ENCODE assay signal across 11 cellular contexts in genomic region chr4:150986085-150986484, GRCh38. TPM values are rescaled to one million over a fixed set of nuclear protein-coding genes. Genes with fewer than 3 reads are reported as not detected.
DNase-seq lines count a peak whose midpoint lies in the region; ATAC-seq lines count a peak whose summit lies in the region.
"Had no signal": no experiment of that assay in that cellular context is flagged by ENCODE, and none has a peak within 500 bp of the region (broad histone marks: within the 10 kb centered on the region; RNA-seq: fewer than 3 reads in every experiment).

No MANE protein-coding gene starts in this region.

- peak overlapping the region; percentile 17 for H3K27ac Mint-ChIP-seq in activated CD4-positive, alpha-beta T cell treated with anti-CD3 and anti-CD28 coated beads for 36 hours
- peak overlapping the region in 1 of 2 donors; percentile 13 for H3K27ac Mint-ChIP-seq in effector memory CD8-positive, alpha-beta T cell

- H3K36me3 Mint-ChIP-seq in activated CD4-positive, alpha-beta T cell treated with anti-CD3 and anti-CD28 coated beads for 36 hours (ENCODE audit: low read depth) = peaks cover 13% of the 10 kb centered on the region
- peaks cover 3% of the 10 kb centered on the region for H3K36me3 Mint-ChIP-seq in effector memory CD8-positive, alpha-beta T cell (ENCODE audit: insufficient read depth)

- no peaks in the 10 kb centered on the region for H3K9me3 Mint-ChIP-seq in activated CD4-positive, alpha-beta T cell treated with anti-CD3 and anti-CD28 coated beads for 36 hours (ENCODE audit: low read depth)
- H3K9me3 Mint-ChIP-seq in effector memory CD8-positive, alpha-beta T cell = no peaks in the 10 kb centered on the region
- H3K9me3 Mint-ChIP-seq: H9 had no signal

- DNase-seq in activated CD4-positive, alpha-beta T cell treated with anti-CD3 and anti-CD28 coated beads for 36 hours = peak; percentile 65
- DNase-seq in activated CD4-positive, alpha-beta T cell treated with anti-CD3 and anti-CD28 coated beads, Interleukin-2, amount 50 U/mL, for 4 hours = no peak
- peak; percentile 27 to 39 for DNase-seq in stimulated activated CD8-positive, alpha-beta memory T cell treated with anti-CD3 and anti-CD28 coated beads, Interleukin-15, amount 100 ng/mL, for 48 hours (ENCODE audit: low read depth in 2 of 2)
- no peak for DNase-seq in effector memory CD8-positive, alpha-beta T cell
- DNase-seq: H9, MV-4-11, NCI-H446 had no signal

- H3K4me3 Mint-ChIP-seq in activated CD4-positive, alpha-beta T cell treated with anti-CD3 and anti-CD28 coated beads for 36 hours = no peak overlapping the region
- H3K4me3 Mint-ChIP-seq in effector memory CD8-positive, alpha-beta T cell = no peak overlapping the region
- H3K4me3 Mint-ChIP-seq: H9 had no signal

- intact Hi-C loops in activated CD4-positive, alpha-beta T cell treated with anti-CD3 and anti-CD28 coated beads for 36 hours (cut with DNase I, micrococcal nuclease) = no loop called here

- CTCF ChIA-PET in activated CD4-positive, alpha-beta T cell treated with anti-CD3 and anti-CD28 coated beads for 36 hours (lab: Charles Lee) = no interaction called here

- ATAC-seq in activated CD4-positive, alpha-beta T cell treated with anti-CD3 and anti-CD28 coated beads for 36 hours = peak; percentile 78
- ATAC-seq in GM21528 (IDR thresholded peaks at IDR 0.05; ENCODE audit: low FRiP score, unreplicated experiment) (peak; percentile 71), HG03520 (IDR thresholded peaks at IDR 0.05; ENCODE audit: unreplicated experiment) (peak; percentile 55), GM21737 (IDR thresholded peaks at IDR 0.05; ENCODE audit: unreplicated experiment) (no peak), HG03457 (IDR thresholded peaks at IDR 0.05; ENCODE audit: unreplicated experiment) (no peak)
- no peak for ATAC-seq in effector memory CD8-positive, alpha-beta T cell (replicated peaks)

- peaks cover 32% of the 10 kb centered on the region for H3K4me1 Mint-ChIP-seq in activated CD4-positive, alpha-beta T cell treated with anti-CD3 and anti-CD28 coated beads for 36 hours
- peaks cover 27 to 41% of the 10 kb centered on the region in 2 donors for H3K4me1 Mint-ChIP-seq in effector memory CD8-positive, alpha-beta T cell (ENCODE audit: low read depth in 2 of 2)

- H3K27me3 Mint-ChIP-seq in activated CD4-positive, alpha-beta T cell treated with anti-CD3 and anti-CD28 coated beads for 36 hours = no peaks in the 10 kb centered on the region
- H3K27me3 Mint-ChIP-seq in effector memory CD8-positive, alpha-beta T cell = no peaks in the 10 kb centered on the region

- POLR2A ChIA-PET in activated CD4-positive, alpha-beta T cell treated with anti-CD3 and anti-CD28 coated beads for 36 hours (lab: Charles Lee) = no interaction called here

RNA-seq across cellular contexts. Expression of gene LRBA, which starts 29.0 kb away (rescaled TPM):
- total RNA-seq in activated CD4-positive, alpha-beta T cell treated with anti-CD3 and anti-CD28 coated beads for 36 hours = 10 to 100 TPM; 56.6 to 59.2 TPM

Comparison
In these comparisons a context has a peak if more than half of its experiments do, and no peak if none do; other contexts are left out.
1. DNase-seq: peak in activated CD4-positive, alpha-beta T cell treated with anti-CD3 and anti-CD28 coated beads for 36 hours (single experiment) and stimulated activated CD8-positive, alpha-beta memory T cell treated with anti-CD3 and anti-CD28 coated beads, Interleukin-15, amount 100 ng/mL, for 48 hours (2 of 2); none in activated CD4-positive, alpha-beta T cell treated with anti-CD3 and anti-CD28 coated beads, Interleukin-2, amount 50 U/mL, for 4 hours (0 of 2) and effector memory CD8-positive, alpha-beta T cell (0 of 3).
2. ATAC-seq: peak in activated CD4-positive, alpha-beta T cell treated with anti-CD3 and anti-CD28 coated beads for 36 hours (single experiment), GM21528 (single experiment) and HG03520 (single experiment); none in effector memory CD8-positive, alpha-beta T cell (single experiment), GM21737 (single experiment) and HG03457 (single experiment).